Comparison of ENCODE assay signal across 13 cellular contexts in genomic region chr22:15721884-15722283, GRCh38. TPM values are rescaled to one million over a fixed set of nuclear protein-coding genes. Genes with fewer than 3 reads are reported as not detected.
"Had no signal": no experiment of that assay in that cellular context is flagged by ENCODE, and none has a peak within 500 bp of the region (broad histone marks: within the 10 kb centered on the region; RNA-seq: fewer than 3 reads in every experiment).

No MANE protein-coding gene starts in this region.

RNA-seq across cellular contexts. Expression of gene POTEH, which starts 32.1 kb away (rescaled TPM):
- total RNA-seq: stomach, subcutaneous adipose tissue, suprapubic skin, temporal lobe, thoracic aorta, tibial nerve, transverse colon, upper lobe of left lung, upper lobe of right lung, ureter, urinary bladder, uterus, vagina had no signal
- polyA plus RNA-seq: stomach, urinary bladder had no signal
